Comparison of ENCODE assay signal across 9 cellular contexts in genomic region chr1:30748098-30748698, GRCh38. TPM values are rescaled to one million over a fixed set of nuclear protein-coding genes. Genes with fewer than 3 reads are reported as not detected.
DNase-seq lines count a peak whose midpoint lies in the region; FAIRE-seq and TF ChIP-seq lines count a peak whose summit lies in the region.
"Had no signal": no experiment of that assay in that cellular context is flagged by ENCODE, and none has a peak within 500 bp of the region (broad histone marks: within the 10 kb centered on the region; RNA-seq: fewer than 3 reads in every experiment).

No MANE protein-coding gene starts in this region.

- no peak for FAIRE-seq in kidney (lab: Jason Lieb, UNC)

- TF ChIP-seq CTCF in endodermal cell (conservative IDR thresholded peaks at IDR 0.05) (no peak), kidney (IDR thresholded peaks at IDR 0.05; ENCODE audit: borderline replicate concordance, extremely low read depth, insufficient read depth) (no peak), ovary (IDR thresholded peaks at IDR 0.05) (no peak)

- intact Hi-C loops in kidney (cut with DNase I) = no loop called here
- intact Hi-C loops in ovary (cut with DNase I) = no loop called here

- H3K27me3 ChIP-seq in endodermal cell (ENCODE audit: control insufficient read depth, insufficient read depth, low read length, poor library complexity, severe bottlenecking) (no peaks in the 10 kb centered on the region), ovary (no peaks in the 10 kb centered on the region)

- H3K9ac ChIP-seq in endodermal cell (ENCODE audit: extremely low read depth, low read length, poor library complexity, severe bottlenecking) (no peak overlapping the region), kidney (ENCODE audit: low read length in 2 of 2) (no peak overlapping the region)

- H3K27me3 Mint-ChIP-seq in endodermal cell (ENCODE audit: insufficient read depth) = no peaks in the 10 kb centered on the region

- no peak for TF ChIP-seq EP300 in ovary (IDR thresholded peaks at IDR 0.05)

- no peak overlapping the region for H3K4me3 Mint-ChIP-seq in endodermal cell

- 89 to 100% methylated on average over 1 to 9 of the region's 9 CpGs for WGBS in endodermal cell (ENCODE audit: insufficient coverage in 1 of 2, insufficient read length in 1 of 2), 2 experiments
- WGBS in ovary, 3 donors = 61 to 68% (median 67%) methylated on average over 9 of the region's 9 CpGs

- H3K27ac Mint-ChIP-seq in endodermal cell = no peak overlapping the region

- peak overlapping the region; percentile 25 for H3K27ac ChIP-seq in endodermal cell (ENCODE audit: low read depth, low read length)
- no peak overlapping the region for H3K27ac ChIP-seq in kidney (ENCODE audit: low read depth in 2 of 2, low read length in 2 of 2)
- no peak overlapping the region for H3K27ac ChIP-seq in ovary
- H3K27ac ChIP-seq: 22Rv1 had no signal

- H3K4me3 ChIP-seq in endodermal cell (ENCODE audit: low read length) (no peak overlapping the region), kidney (ENCODE audit: low read length in 2 of 2) (no peak overlapping the region), ovary (no peak overlapping the region)

- H3K9me3 ChIP-seq in endodermal cell (ENCODE audit: control insufficient read depth, low read length) (no peaks in the 10 kb centered on the region), kidney (ENCODE audit: control insufficient read depth in 1 of 2, low read length in 2 of 2) (no peaks in the 10 kb centered on the region), ovary (no peaks in the 10 kb centered on the region)

- peaks cover 5% of the 10 kb centered on the region for H3K4me1 ChIP-seq in endodermal cell (ENCODE audit: control insufficient read depth, insufficient read depth, low read length)
- H3K4me1 ChIP-seq in kidney (ENCODE audit: control insufficient read depth in 1 of 2, insufficient read depth in 1 of 2, low read depth in 1 of 2, low read length in 2 of 2) = no peaks in the 10 kb centered on the region
- H3K4me1 ChIP-seq in ovary (ENCODE audit: insufficient read depth) = no peaks in the 10 kb centered on the region

- H3K36me3 ChIP-seq in endodermal cell (ENCODE audit: control insufficient read depth, insufficient read depth, low read length) (no peaks in the 10 kb centered on the region), kidney (ENCODE audit: control insufficient read depth in 1 of 2, insufficient read depth in 2 of 2, low read length in 2 of 2) (no peaks in the 10 kb centered on the region), ovary (no peaks in the 10 kb centered on the region)

- H3K4me1 Mint-ChIP-seq in endodermal cell = peaks cover 22% of the 10 kb centered on the region

- H3K36me3 Mint-ChIP-seq in endodermal cell (ENCODE audit: low read depth) = no peaks in the 10 kb centered on the region

- H3K9me3 Mint-ChIP-seq in endodermal cell = no peaks in the 10 kb centered on the region

- DNase-seq in DMS53 (lab: John Stamatoyannopoulos, UW) (peak; percentile 37), DMS53 treated with DMSO at 0.1 percent for 48 hours (lab: John Stamatoyannopoulos, UW; ENCODE audit: unreplicated experiment) (no peak), NCI-H510A treated with DMSO at 0.1 percent for 48 hours (lab: John Stamatoyannopoulos, UW) (peak; percentile 48), endodermal cell (no peak), kidney (no peak), OCI-M2 (lab: John Stamatoyannopoulos, UW; ENCODE audit: unreplicated experiment) (no peak), ovary (no peak)
- peak; percentile 38 for DNase-seq in stimulated activated CD8-positive, alpha-beta memory T cell treated with anti-CD3 and anti-CD28 coated beads, Interleukin-4, amount 100 ng/mL, for 48 hours

- no peak for TF ChIP-seq POLR2A in ovary (IDR thresholded peaks at IDR 0.05)

RNA-seq across cellular contexts. Expression of gene LAPTM5, which starts 9.4 kb away (rescaled TPM):
- total RNA-seq in endodermal cell (not detected), kidney (108 TPM), ovary (10 to 100 TPM; 15.3 to 57.3 (median 20.3) TPM)
- 0.93 TPM for polyA plus RNA-seq in endodermal cell (2013, experiment 1 of 2)
- polyA plus RNA-seq in endodermal cell (2013, experiment 2 of 2) = 0.58 TPM
- polyA plus RNA-seq in kidney (ENCODE audit: insufficient read depth, low read depth, low replicate concordance) (23.5 TPM), ovary (100 to 1,000 TPM in 1 of 2 donors, 10 to 100 TPM in 1; 20.2 to 103 TPM)

RNA-seq across cellular contexts. Expression of gene MATN1, which starts 24.8 kb away (rescaled TPM):
- total RNA-seq in endodermal cell (not detected), kidney (0.13 TPM), ovary (under 1 TPM; 0.20 to 0.95 (median 0.51) TPM)
- polyA plus RNA-seq in endodermal cell (2013, experiment 1 of 2) = 0.32 TPM
- not detected for polyA plus RNA-seq in endodermal cell (2013, experiment 2 of 2)
- polyA plus RNA-seq in kidney (ENCODE audit: insufficient read depth, low read depth, low replicate concordance) (not detected), ovary (under 1 TPM; 0.10 to 0.52 TPM)

Comparison
In these comparisons a context has a peak if more than half of its experiments do, and no peak if none do; other contexts are left out.
1. DNase-seq: peak in DMS53 (single experiment), NCI-H510A treated with DMSO at 0.1 percent for 48 hours (single experiment) and stimulated activated CD8-positive, alpha-beta memory T cell treated with anti-CD3 and anti-CD28 coated beads, Interleukin-4, amount 100 ng/mL, for 48 hours (single experiment); none in DMS53 treated with DMSO at 0.1 percent for 48 hours (single experiment), endodermal cell (single experiment), kidney (single experiment), OCI-M2 (single experiment) and ovary (0 of 5).
2. RNA of gene LAPTM5, which starts 9.4 kb away (total RNA-seq): 108 TPM in kidney (single experiment) and 15.3 to 57.3 TPM in ovary; not detected in endodermal cell; every median in the first group is over 10 times any median in the second.